Comparison of ENCODE assay signal across 19 cellular contexts in the genomic region with DNA sequence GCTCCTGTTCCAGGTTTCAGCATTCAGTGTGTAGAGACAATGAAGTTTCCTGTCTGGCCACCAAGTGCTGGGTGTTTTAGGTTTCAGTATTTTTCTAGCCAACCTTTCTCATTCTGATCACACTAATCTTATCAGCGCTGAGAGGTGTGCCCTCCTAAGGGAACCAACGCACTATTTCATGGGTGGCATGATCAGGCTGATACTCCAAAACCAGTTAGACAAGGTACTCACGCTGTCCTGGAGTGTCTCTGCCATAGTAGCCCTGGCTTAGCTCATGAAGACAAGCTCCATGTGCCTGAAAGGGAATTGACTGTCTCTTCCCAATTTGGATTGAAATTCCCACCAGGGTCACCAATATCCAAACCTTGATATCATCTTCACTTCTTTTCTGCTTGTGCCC. TPM values are rescaled to one million over a fixed set of nuclear protein-coding genes. Genes with fewer than 3 reads are reported as not detected.
DNase-seq lines count a peak whose midpoint lies in the region; ATAC-seq and TF ChIP-seq lines count a peak whose summit lies in the region.
"Had no signal": no experiment of that assay in that cellular context is flagged by ENCODE, and none has a peak within 500 bp of the region (broad histone marks: within the 10 kb centered on the region; RNA-seq: fewer than 3 reads in every experiment).

No MANE protein-coding gene starts in this region.

- no peak overlapping the region for H3K4me2 ChIP-seq in mammary epithelial cell (ENCODE audit: insufficient read depth, low read depth, low read length)
- H3K4me2 ChIP-seq: BLaER1 treated with 17β-estradiol and CSF1 and Interleukin-3, amounts not matched to agents 10 nM and 100 nM; GM23338 had no signal

- 74% methylated on average over 3 of the region's 3 CpGs for WGBS in mammary epithelial cell (ENCODE audit: low coverage, missing lambda C conversion rate)

- dilution Hi-C loops in mammary epithelial cell (cut with HindIII; ENCODE audit: low sequenced_read_pairs) = no loop called here

- intact Hi-C loops in Calu3 (cut with micrococcal nuclease; ENCODE audit: unreplicated experiment) = no loop called here
- intact Hi-C loops in mammary epithelial cell (cut with micrococcal nuclease) = no loop called here
- intact Hi-C loops in left lung (cut with DNase I) = no loop called here

- H3K27me3 ChIP-seq in mammary epithelial cell (ENCODE audit: insufficient read depth, low read length) = no peaks in the 10 kb centered on the region
- no peaks in the 10 kb centered on the region for H3K27me3 ChIP-seq in left lung
- H3K27me3 ChIP-seq: BLaER1 treated with 17β-estradiol and CSF1 and Interleukin-3, amounts not matched to agents 10 nM and 100 nM; MG63; SJSA1 had no signal

- peaks cover 25% of the 10 kb centered on the region for H3K4me1 Mint-ChIP-seq in Calu3 (ENCODE audit: low read depth, unreplicated experiment)
- H3K4me1 Mint-ChIP-seq in activated T-helper 17 cell treated with anti-CD3 and anti-CD28 coated beads, Interleukin-2, amount 50 U/mL, for 72 hours = peaks cover 12% of the 10 kb centered on the region

- no peaks in the 10 kb centered on the region for H3K9me3 ChIP-seq in mammary epithelial cell (replicated peaks; ENCODE audit: insufficient read depth, low read length)
- no peaks in the 10 kb centered on the region for H3K9me3 ChIP-seq in left lung
- H3K9me3 ChIP-seq: MG63, SJSA1 had no signal

- no peaks in the 10 kb centered on the region for H3K36me3 Mint-ChIP-seq in Calu3 (ENCODE audit: insufficient read depth, unreplicated experiment)
- no peaks in the 10 kb centered on the region for H3K36me3 Mint-ChIP-seq in activated T-helper 17 cell treated with anti-CD3 and anti-CD28 coated beads, Interleukin-2, amount 50 U/mL, for 72 hours (ENCODE audit: low read depth)

- no peak overlapping the region for H3K27ac Mint-ChIP-seq in Calu3 (ENCODE audit: unreplicated experiment)
- no peak overlapping the region for H3K27ac Mint-ChIP-seq in activated T-helper 17 cell treated with anti-CD3 and anti-CD28 coated beads, Interleukin-2, amount 50 U/mL, for 72 hours
- H3K27ac Mint-ChIP-seq: GM23338 had no signal

- no peak overlapping the region for H3K4me3 Mint-ChIP-seq in Calu3 (ENCODE audit: low read depth, unreplicated experiment)
- H3K4me3 Mint-ChIP-seq in activated T-helper 17 cell treated with anti-CD3 and anti-CD28 coated beads, Interleukin-2, amount 50 U/mL, for 72 hours = no peak overlapping the region
- H3K4me3 Mint-ChIP-seq: CD8-positive, alpha-beta memory T cell; GM23338 had no signal

- H3K79me2 ChIP-seq in mammary epithelial cell (ENCODE audit: insufficient read depth, low read length) = no peaks in the 10 kb centered on the region

- no peak overlapping the region for H3K9ac ChIP-seq in mammary epithelial cell (ENCODE audit: insufficient read depth, low read length)
- H3K9ac ChIP-seq: BLaER1 treated with 17β-estradiol and CSF1 and Interleukin-3, amounts not matched to agents 10 nM and 100 nM had no signal

- no peaks in the 10 kb centered on the region for H4K20me1 ChIP-seq in mammary epithelial cell (ENCODE audit: insufficient read depth, low read length)
- H4K20me1 ChIP-seq: BLaER1 treated with 17β-estradiol and CSF1 and Interleukin-3, amounts not matched to agents 10 nM and 100 nM had no signal

- H3K4me1 ChIP-seq in mammary epithelial cell (ENCODE audit: insufficient read depth, low read length) (peaks cover 39% of the 10 kb centered on the region), left lung (no peaks in the 10 kb centered on the region)
- H3K4me1 ChIP-seq: BLaER1 treated with 17β-estradiol and CSF1 and Interleukin-3, amounts not matched to agents 10 nM and 100 nM; SJSA1 had no signal

- no TSS peak for BruUV-seq in Calu3 (replicated peaks; lab: Mats Ljungman, UMichigan)
- no TSS peak for BruUV-seq in mammary epithelial cell (replicated peaks; lab: Mats Ljungman, UMichigan)

- DNase-seq in Calu3 = peak; percentile 1
- DNase-seq in NCI-H2029 (lab: John Stamatoyannopoulos, UW) = peak; percentile 6
- DNase-seq in mammary epithelial cell = peak; percentile 40
- DNase-seq in left lung = no peak
- no peak for DNase-seq in middle frontal gyrus (ENCODE audit: extremely low spot score, low spot score)
- no peak for DNase-seq in erythroblast (lab: John Stamatoyannopoulos, UW)
- DNase-seq in GM03348 (ENCODE audit: low spot score) = no peak
- DNase-seq: CD8-positive, alpha-beta memory T cell; MG63; NCI-H1092; NCI-H1694; NCI-H2171; NCI-H82 had no signal

- no peak overlapping the region for H3K27ac ChIP-seq in mammary epithelial cell (ENCODE audit: insufficient read depth, low read depth, low read length)
- H3K27ac ChIP-seq in left lung = no peak overlapping the region
- H3K27ac ChIP-seq: BLaER1 treated with 17β-estradiol and CSF1 and Interleukin-3, amounts not matched to agents 10 nM and 100 nM; SJSA1 had no signal

- H2AFZ ChIP-seq in mammary epithelial cell (ENCODE audit: low read depth, low read length) = peak overlapping the region; percentile 47
- H2AFZ ChIP-seq: GM23338 had no signal

- TF ChIP-seq CTCF in Calu3 (IDR thresholded peaks at IDR 0.05; ENCODE audit: unreplicated experiment) (no peak), mammary epithelial cell (conservative IDR thresholded peaks at IDR 0.05 in 1 of 2, IDR thresholded peaks at IDR 0.05 in 1 of 2; ENCODE audit: extremely low read depth in 1 of 2, insufficient read depth in 1 of 2, low read depth in 1 of 2, low read length in 2 of 2) (no peak), left lung (IDR thresholded peaks at IDR 0.05) (no peak)

- ATAC-seq in left lung = peak; percentile 93
- no peak for ATAC-seq in activated T-helper 17 cell treated with anti-CD3 and anti-CD28 coated beads, Interleukin-2, amount 50 U/mL, for 72 hours (replicated peaks)
- ATAC-seq: GM23338, HCT116 had no signal

- no peaks in the 10 kb centered on the region for H3K9me3 Mint-ChIP-seq in Calu3 (ENCODE audit: low read depth, unreplicated experiment)
- peaks cover 4% of the 10 kb centered on the region for H3K9me3 Mint-ChIP-seq in activated T-helper 17 cell treated with anti-CD3 and anti-CD28 coated beads, Interleukin-2, amount 50 U/mL, for 72 hours
- H3K9me3 Mint-ChIP-seq: CD8-positive, alpha-beta memory T cell; GM23338 had no signal

- H3K4me3 ChIP-seq in mammary epithelial cell (replicated peaks in 1 of 3; ENCODE audit: insufficient read depth in 1 of 3, low read depth in 2 of 3, low read length in 3 of 3) = no peak overlapping the region
- no peak overlapping the region for H3K4me3 ChIP-seq in left lung
- H3K4me3 ChIP-seq: BLaER1 treated with 17β-estradiol and CSF1 and Interleukin-3, amounts not matched to agents 10 nM and 100 nM; GM23338; MG63; SJSA1 had no signal

- H3K36me3 ChIP-seq in mammary epithelial cell (ENCODE audit: insufficient read depth, low read length) (no peaks in the 10 kb centered on the region), left lung (no peaks in the 10 kb centered on the region)
- H3K36me3 ChIP-seq: BLaER1 treated with 17β-estradiol and CSF1 and Interleukin-3, amounts not matched to agents 10 nM and 100 nM; MG63; SJSA1 had no signal

- in situ Hi-C loops in mammary epithelial cell (cut with MboI; ENCODE audit: low sequenced_read_pairs in 2 of 2) = no loop called here

- no peaks in the 10 kb centered on the region for H3K27me3 Mint-ChIP-seq in Calu3 (ENCODE audit: unreplicated experiment)
- H3K27me3 Mint-ChIP-seq in activated T-helper 17 cell treated with anti-CD3 and anti-CD28 coated beads, Interleukin-2, amount 50 U/mL, for 72 hours = peaks cover 12% of the 10 kb centered on the region
- H3K27me3 Mint-ChIP-seq: CD8-positive, alpha-beta memory T cell had no signal

- TF ChIP-seq POLR2A in erythroblast (IDR thresholded peaks at IDR 0.05; ENCODE audit: low read length) = no peak

- CTCF ChIA-PET in Calu3 (lab: Charles Lee) = no interaction called here
- CTCF ChIA-PET in mammary epithelial cell (lab: Charles Lee; ENCODE audit: low non-redundant PET) = no interaction called here

RNA-seq across cellular contexts. Expression of a gene that starts 8.0 kb away (rescaled TPM):
- total RNA-seq in Calu3 (2022) (6.3 and 7.3 TPM in 2 replicates), mammary epithelial cell (10 to 100 TPM; 55.8 to 87.7 TPM), left lung (10 to 100 TPM; 12.3 to 13.6 TPM)
- polyA plus RNA-seq in mammary epithelial cell = 74.9 TPM
- 53.4 TPM for polyA minus RNA-seq in mammary epithelial cell
- 1 to 10 TPM; 1.2 to 1.9 TPM for total RNA-seq in activated T-helper 17 cell treated with anti-CD3 and anti-CD28 coated beads, Interleukin-2, amount 50 U/mL, for 72 hours
- total RNA-seq: A172, SJSA1 had no signal

Comparison
In these comparisons a context has a peak if more than half of its experiments do, and no peak if none do; other contexts are left out.
1. DNase-seq: peak in Calu3 (single experiment), NCI-H2029 (single experiment) and mammary epithelial cell (single experiment); none in left lung (0 of 2), middle frontal gyrus (single experiment), erythroblast (0 of 2) and GM03348 (single experiment).